In the genomic region with DNA sequence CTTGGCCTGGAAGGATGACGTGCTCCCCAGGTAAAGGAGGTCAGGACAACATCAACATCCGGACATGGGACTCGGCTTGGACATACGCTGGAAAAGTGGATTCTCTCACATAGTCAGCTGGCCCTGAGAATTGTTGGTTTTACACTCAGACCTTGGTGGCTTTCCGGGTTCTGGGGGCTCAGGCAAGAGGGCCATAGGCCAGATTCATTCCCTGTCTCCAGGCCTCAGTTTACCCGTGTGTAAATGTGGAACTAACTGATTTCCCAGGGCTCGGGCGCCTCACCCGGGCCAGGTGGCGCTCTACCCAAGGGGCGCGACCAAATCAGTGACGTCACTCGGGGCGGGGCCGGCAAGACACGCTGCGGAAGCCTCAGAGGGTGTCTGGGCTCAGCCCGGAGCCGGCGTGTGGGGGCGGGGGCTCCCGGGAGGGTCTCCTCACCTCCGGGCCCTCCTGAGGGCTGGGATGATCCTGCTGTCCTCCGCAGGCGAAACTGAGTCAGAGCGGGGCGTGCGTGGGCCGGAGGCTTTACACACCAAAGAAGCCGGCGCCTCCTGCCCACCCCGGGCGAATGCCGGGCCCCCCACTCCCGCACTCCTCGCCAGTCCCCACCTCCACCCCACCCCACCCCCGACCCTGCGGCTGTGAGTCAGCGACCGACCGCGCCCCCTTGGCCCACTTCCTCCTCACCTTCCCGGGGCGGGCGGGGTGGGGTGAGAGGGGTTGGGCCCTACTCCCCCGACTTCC, we compare ENCODE assay signal across 8 cellular contexts. TPM values are rescaled to one million over a fixed set of nuclear protein-coding genes. Genes with fewer than 3 reads are reported as not detected.
DNase-seq lines count a peak whose midpoint lies in the region; ATAC-seq and TF ChIP-seq lines count a peak whose summit lies in the region.

No MANE protein-coding gene starts in this region.

- peak overlapping the region; percentile 84 for H3K27ac ChIP-seq in layer of hippocampus (ENCODE audit: low read depth, low read length)

- peak; percentile 94 for DNase-seq in Ammon's horn (ENCODE audit: low spot score)
- peak; percentile 52 for DNase-seq in NCI-H345 treated with DMSO at 0.1 percent for 48 hours (lab: John Stamatoyannopoulos, UW; ENCODE audit: unreplicated experiment)
- peak; percentile 97 for DNase-seq in activated CD4-positive, alpha-beta T cell treated with anti-CD3 and anti-CD28 coated beads for 1 hour
- peak; percentile 96 for DNase-seq in cerebellum (ENCODE audit: low spot score)
- peak; percentile 99 for DNase-seq in stimulated activated CD4-positive, alpha-beta T cell treated with anti-CD3 and anti-CD28 coated beads, Interleukin-1b, Interleukin-23, amount 100 ng/mL, for 24 hours (ENCODE audit: low read depth in 4 of 4, low spot score in 1 of 4)

- peak; percentile 87 for TF ChIP-seq POLR2A in GM19099 (IDR thresholded peaks at IDR 0.05; ENCODE audit: extremely low read depth, insufficient read length, low read depth)

- peak; percentile 52 for ATAC-seq in HG03378 (IDR thresholded peaks at IDR 0.05; ENCODE audit: unreplicated experiment)

- H3K27me3 ChIP-seq in layer of hippocampus (ENCODE audit: control insufficient read depth, insufficient read depth, low read length), result no peaks in the 10 kb centered on the region

RNA-seq across cellular contexts. Expression of a gene that starts 0.9 kb away (rescaled TPM):
- 11.2 TPM for total RNA-seq in cerebellum

RNA-seq across cellular contexts. Expression of a gene that starts 8.2 kb away (rescaled TPM):
- not detected for total RNA-seq in cerebellum

RNA-seq across cellular contexts. Expression of a gene that starts 9.6 kb away (rescaled TPM):
- total RNA-seq in cerebellum, result 36.0 TPM

RNA-seq across cellular contexts. Expression of a gene that starts 38.6 kb away (rescaled TPM):
- total RNA-seq in cerebellum, result 2.5 TPM

Comparison
In these comparisons a context has a peak if more than half of its experiments do, and no peak if none do; other contexts are left out.
1. Peak in every context shown above with its lines: DNase-seq, ATAC-seq and H3K27ac ChIP-seq.